In genomic region chr7:2529161-2530075, GRCh38 we compare ENCODE assay signal across 1 cellular context.
TF ChIP-seq lines count a peak whose summit lies in the region.

No MANE protein-coding gene starts in this region.

TF ChIP-seq in K562, 482 proteins besides CTCF, POLR2A, EP300 and RAD21 (continued from another document):
- TF ChIP-seq, protein P1, sequence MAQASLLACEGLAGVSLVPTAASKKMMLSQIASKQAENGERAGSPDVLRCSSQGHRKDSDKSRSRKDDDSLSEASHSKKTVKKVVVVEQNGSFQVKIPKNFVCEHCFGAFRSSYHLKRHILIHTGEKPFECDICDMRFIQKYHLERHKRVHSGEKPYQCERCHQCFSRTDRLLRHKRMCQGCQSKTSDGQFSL (CRISPR knock-in tag; IDR thresholded peaks at IDR 0.05): peak; percentile 63; the same call in 1 of the 2 replicates
- TF ChIP-seq, protein P1 (tag; IDR thresholded peaks at IDR 0.05): no peak
- TF ChIP-seq TSC22D4 (tag; IDR thresholded peaks at IDR 0.05): no peak
- no peak for TF ChIP-seq ZNF347 (CRISPR knock-in tag; IDR thresholded peaks at IDR 0.05; ENCODE audit: low read depth)
- TF ChIP-seq, protein P2, sequence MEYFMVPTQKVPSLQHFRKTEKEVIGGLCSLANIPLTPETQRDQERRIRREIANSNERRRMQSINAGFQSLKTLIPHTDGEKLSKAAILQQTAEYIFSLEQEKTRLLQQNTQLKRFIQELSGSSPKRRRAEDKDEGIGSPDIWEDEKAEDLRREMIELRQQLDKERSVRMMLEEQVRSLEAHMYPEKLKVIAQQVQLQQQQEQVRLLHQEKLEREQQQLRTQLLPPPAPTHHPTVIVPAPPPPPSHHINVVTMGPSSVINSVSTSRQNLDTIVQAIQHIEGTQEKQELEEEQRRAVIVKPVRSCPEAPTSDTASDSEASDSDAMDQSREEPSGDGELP (CRISPR knock-in tag; IDR thresholded peaks at IDR 0.05; ENCODE audit: borderline replicate concordance): peak; percentile 12; the same call in 1 of the 2 replicates
- TF ChIP-seq ZNF3 (CRISPR knock-in tag; IDR thresholded peaks at IDR 0.05): no peak
- no peak for TF ChIP-seq DACH1 (IDR thresholded peaks at IDR 0.05; ENCODE audit: partially characterized antibody)
- no peak for TF ChIP-seq DMBX1 (CRISPR knock-in tag; IDR thresholded peaks at IDR 0.05; ENCODE audit: borderline replicate concordance)
TF ChIP-seq in K562: peak in this region for 7.
